ENCODE assay signal across 8 cellular contexts in genomic region chr12:29782285-29782820, GRCh38. TPM values are rescaled to one million over a fixed set of nuclear protein-coding genes. Genes with fewer than 3 reads are reported as not detected.
DNase-seq lines count a peak whose midpoint lies in the region; ATAC-seq and TF ChIP-seq lines count a peak whose summit lies in the region.

No MANE protein-coding gene starts in this region.

- peaks cover 23 to 46% (median 38%) of the 10 kb centered on the region in 5 donors for H3K27me3 Mint-ChIP-seq in naive thymus-derived CD8-positive, alpha-beta T cell
- H3K27me3 Mint-ChIP-seq in Caco-2 (ENCODE audit: insufficient read depth, unreplicated experiment) = no peaks in the 10 kb centered on the region

- DNase-seq in NOMO-1 treated with DMSO at 0.1 percent for 48 hours (lab: John Stamatoyannopoulos, UW; ENCODE audit: unreplicated experiment) (peak; percentile 97), esophagus muscularis mucosa (ENCODE audit: extremely low spot score) (no peak), Caco-2 (no peak)
- no peak for DNase-seq in naive thymus-derived CD8-positive, alpha-beta T cell
- DNase-seq in stimulated activated naive CD4-positive, alpha-beta T cell treated with Interleukin-2 at 50 U/mL for 16 hours (lab: John Stamatoyannopoulos, UW) = no peak

- intact Hi-C loops in esophagus muscularis mucosa (cut with DNase I) = loop anchor here (5.0 kb wide), 2 partner anchors 60 to 235 kb away; no protein-coding TSS in a partner anchor
- intact Hi-C loops in Caco-2 (cut with micrococcal nuclease; ENCODE audit: unreplicated experiment) = no loop called here

- CTCF ChIA-PET in Caco-2 (lab: Charles Lee) = no interaction called here

- H3K27ac ChIP-seq in ACC112 (ENCODE audit: low read depth, low read length) = peak overlapping the region; percentile 92
- H3K27ac ChIP-seq in esophagus muscularis mucosa (replicated peaks in 1 of 4) = peak overlapping the region; percentile 84 to 94 (median 87)

- H3K36me3 Mint-ChIP-seq in naive thymus-derived CD8-positive, alpha-beta T cell = peaks cover 0 to 8% (median 0%) of the 10 kb centered on the region in 3 donors
- no peaks in the 10 kb centered on the region for H3K36me3 Mint-ChIP-seq in Caco-2 (ENCODE audit: insufficient read depth, unreplicated experiment)

- no peak overlapping the region for H3K27ac Mint-ChIP-seq in naive thymus-derived CD8-positive, alpha-beta T cell
- H3K27ac Mint-ChIP-seq in Caco-2 (ENCODE audit: unreplicated experiment) = no peak overlapping the region

- H3K9me3 Mint-ChIP-seq in naive thymus-derived CD8-positive, alpha-beta T cell = peaks cover 0 to 28% (median 4%) of the 10 kb centered on the region in 9 donors
- peaks cover 15% of the 10 kb centered on the region for H3K9me3 Mint-ChIP-seq in Caco-2 (ENCODE audit: unreplicated experiment)

- WGBS in esophagus muscularis mucosa = 24% methylated on average over 16 of the region's 16 CpGs

- H3K4me1 ChIP-seq in ACC112 (ENCODE audit: control insufficient read depth, insufficient read depth, low read length, unreplicated experiment) = peaks cover 12% of the 10 kb centered on the region
- H3K4me1 ChIP-seq in esophagus muscularis mucosa = peaks cover 13 to 38% (median 37%) of the 10 kb centered on the region in 4 donors
- H3K4me1 ChIP-seq in Caco-2 = no peaks in the 10 kb centered on the region

- ATAC-seq in GM19025 (IDR thresholded peaks at IDR 0.05; ENCODE audit: low read depth, unreplicated experiment) (peak; percentile 52), HG03095 (IDR thresholded peaks at IDR 0.05; ENCODE audit: unreplicated experiment) (peak; percentile 71)
- no peak for ATAC-seq in naive thymus-derived CD8-positive, alpha-beta T cell

- peak overlapping the region in 6 of 10 donors; percentile 22 to 52 (median 42) for H3K4me3 Mint-ChIP-seq in naive thymus-derived CD8-positive, alpha-beta T cell
- no peak overlapping the region for H3K4me3 Mint-ChIP-seq in Caco-2 (ENCODE audit: unreplicated experiment)

- TF ChIP-seq CTCF in esophagus muscularis mucosa (IDR thresholded peaks at IDR 0.05) (no peak), Caco-2 (IDR thresholded peaks at IDR 0.05; ENCODE audit: insufficient read depth in 1 of 2, low read depth in 1 of 2, low read length in 1 of 2, severe bottlenecking in 1 of 2, unreplicated experiment in 1 of 2) (no peak)

- peaks cover 66% of the 10 kb centered on the region for H3K79me2 ChIP-seq in ACC112 (ENCODE audit: control insufficient read depth, insufficient read depth, low read length, unreplicated experiment)

- no peaks in the 10 kb centered on the region for H3K9me3 ChIP-seq in esophagus muscularis mucosa
- H3K9me3 ChIP-seq in Caco-2 = peaks cover 14% of the 10 kb centered on the region; the same call in 1 of the 2 replicates

- BruUV-seq in Caco-2 (replicated peaks; lab: Mats Ljungman, UMichigan) = no TSS peak

- TF ChIP-seq EP300 in esophagus muscularis mucosa (IDR thresholded peaks at IDR 0.05) = no peak

- H3K4me1 Mint-ChIP-seq in naive thymus-derived CD8-positive, alpha-beta T cell = peaks cover 0 to 6% (median 2%) of the 10 kb centered on the region in 4 donors
- H3K4me1 Mint-ChIP-seq in Caco-2 (ENCODE audit: low read depth, unreplicated experiment) = no peaks in the 10 kb centered on the region

- H3K27me3 ChIP-seq in ACC112 (ENCODE audit: insufficient read depth, low read length) (no peaks in the 10 kb centered on the region), esophagus muscularis mucosa (no peaks in the 10 kb centered on the region), Caco-2 (replicated peaks; ENCODE audit: control insufficient read depth, insufficient read depth, low read length) (no peaks in the 10 kb centered on the region)

- H2AFZ ChIP-seq in ACC112 (ENCODE audit: low read length, unreplicated experiment) = peak overlapping the region; percentile 14

- H3K4me3 ChIP-seq in ACC112 (ENCODE audit: low read depth, low read length) (peak overlapping the region; percentile 88), esophagus muscularis mucosa (peak overlapping the region; percentile 73 to 90 (median 88)), Caco-2 (ENCODE audit: low read depth, low read length) (no peak overlapping the region)

- TF ChIP-seq POLR2A in esophagus muscularis mucosa (IDR thresholded peaks at IDR 0.05; ENCODE audit: low read depth) = no peak

- POLR2A ChIA-PET in naive thymus-derived CD8-positive, alpha-beta T cell (lab: Charles Lee) = no interaction called here
- POLR2A ChIA-PET in Caco-2 (lab: Charles Lee) = no interaction called here

- H3K36me3 ChIP-seq in ACC112 (ENCODE audit: insufficient read depth, low read length) = peaks cover 15% of the 10 kb centered on the region; the same call in 1 of the 2 replicates
- no peaks in the 10 kb centered on the region for H3K36me3 ChIP-seq in esophagus muscularis mucosa
- no peaks in the 10 kb centered on the region for H3K36me3 ChIP-seq in Caco-2 (ENCODE audit: control insufficient read depth, insufficient read depth, low read length)

RNA-seq across cellular contexts. Expression of gene TMTC1, which starts 1.4 kb away (rescaled TPM):
- total RNA-seq in esophagus muscularis mucosa (100 to 1,000 TPM in 3 of 4 donors, 10 to 100 TPM in 1; 84.0 to 177 (median 105) TPM), Caco-2 (2022) (not detected in 2 replicates)
- not detected for total RNA-seq in naive thymus-derived CD8-positive, alpha-beta T cell
- not detected for polyA plus RNA-seq in naive thymus-derived CD8-positive, alpha-beta T cell

Comparison
In these comparisons a context has a peak if more than half of its experiments do, and no peak if none do; other contexts are left out.
1. ATAC-seq: peak in GM19025 (single experiment) and HG03095 (single experiment); none in naive thymus-derived CD8-positive, alpha-beta T cell (0 of 2).
2. RNA of gene TMTC1, which starts 1.4 kb away (total RNA-seq): 84.0 to 177 TPM in esophagus muscularis mucosa; not detected in naive thymus-derived CD8-positive, alpha-beta T cell and not detected in Caco-2; every median in the first group is over 10 times any median in the second.